8 cellular contexts compared by ENCODE assay signal in genomic region chr17:81891303-81891552, GRCh38. TPM values are rescaled to one million over a fixed set of nuclear protein-coding genes. Genes with fewer than 3 reads are reported as not detected.
A peak's percentile ranks its signal among the peaks of the same experiment; 100 is the strongest.
DNase-seq lines count a peak whose midpoint lies in the region; ATAC-seq and TF ChIP-seq lines count a peak whose summit lies in the region.

No MANE protein-coding gene starts in this region.

- H3K27me3 ChIP-seq in Caco-2 (replicated peaks; ENCODE audit: control insufficient read depth, insufficient read depth, low read length), result no peaks in the 10 kb centered on the region

- H3K27ac Mint-ChIP-seq in Caco-2 (ENCODE audit: unreplicated experiment) (peak overlapping the region; percentile 99), neural crest cell (ENCODE audit: unreplicated experiment) (peak overlapping the region; percentile 98)

- TF ChIP-seq CTCF in Caco-2 (IDR thresholded peaks at IDR 0.05; ENCODE audit: insufficient read depth in 1 of 2, low read depth in 1 of 2, low read length in 1 of 2, severe bottlenecking in 1 of 2, unreplicated experiment in 1 of 2) (no peak), cardiac fibroblast (IDR thresholded peaks at IDR 0.05; ENCODE audit: low read depth, low read length) (no peak), neural crest cell (conservative IDR thresholded peaks at IDR 0.05) (no peak)

- no peaks in the 10 kb centered on the region for H3K9me3 Mint-ChIP-seq in Caco-2 (ENCODE audit: unreplicated experiment)
- H3K9me3 Mint-ChIP-seq in neural crest cell, result no peaks in the 10 kb centered on the region

- no peaks in the 10 kb centered on the region for H3K27me3 Mint-ChIP-seq in Caco-2 (ENCODE audit: insufficient read depth, unreplicated experiment)
- H3K27me3 Mint-ChIP-seq in neural crest cell (ENCODE audit: low read depth), result no peaks in the 10 kb centered on the region

- H3K36me3 Mint-ChIP-seq in Caco-2 (ENCODE audit: insufficient read depth, unreplicated experiment) (peaks cover 92% of the 10 kb centered on the region), neural crest cell (ENCODE audit: low read depth) (peaks cover 17% of the 10 kb centered on the region)

- H3K4me3 Mint-ChIP-seq in Caco-2 (ENCODE audit: unreplicated experiment) (peak overlapping the region; percentile 91), neural crest cell (peak overlapping the region; percentile 93)

- intact Hi-C loops in Caco-2 (cut with micrococcal nuclease; ENCODE audit: unreplicated experiment), result loop anchor here (1.0 kb wide), 1 partner anchor 19 kb away; no protein-coding TSS in a partner anchor

- POLR2A ChIA-PET in Caco-2 (lab: Charles Lee), result interaction anchor here (0.5 to 1.1 kb wide), 3 partner anchors 9 to 30 kb away, joined by 3 to 7 read pairs (median 4); no protein-coding TSS in a partner anchor

- H3K9me3 ChIP-seq in Caco-2, result no peaks in the 10 kb centered on the region

- peaks cover 13% of the 10 kb centered on the region for H3K36me3 ChIP-seq in Caco-2 (ENCODE audit: control insufficient read depth, insufficient read depth, low read length)

- ATAC-seq in HG03432 (IDR thresholded peaks at IDR 0.05; ENCODE audit: unreplicated experiment), result peak; percentile 26

- no TSS peak for BruUV-seq in Caco-2 (replicated peaks; lab: Mats Ljungman, UMichigan)

- CTCF ChIA-PET in Caco-2 (lab: Charles Lee), result interaction anchor here (1.4 kb wide), 1 partner anchor 146 kb away, joined by 4 read pairs; the partner anchor contains the start of gene DCXR

- DNase-seq in Caco-2 (no peak), cardiac fibroblast (ENCODE audit: low read depth in 2 of 2) (no peak), neural crest cell (ENCODE audit: low read depth, low spot score) (no peak), NCI-H2081 treated with DMSO at 0.1 percent for 48 hours (lab: John Stamatoyannopoulos, UW) (no peak), NCI-H1105 treated with DMSO at 0.1 percent for 48 hours (lab: John Stamatoyannopoulos, UW) (no peak)
- DNase-seq in effector CD4-positive, alpha-beta T cell, result no peak
- no peak for DNase-seq in stimulated activated CD4-positive, alpha-beta T cell treated with anti-CD3 and anti-CD28 coated beads, Interleukin-4, amount 100 ng/mL, for 4 hours

- H3K4me1 Mint-ChIP-seq in Caco-2 (ENCODE audit: low read depth, unreplicated experiment) (no peaks in the 10 kb centered on the region), neural crest cell (peaks cover 7% of the 10 kb centered on the region)

- peaks cover 11% of the 10 kb centered on the region for H3K4me1 ChIP-seq in Caco-2

- H3K4me3 ChIP-seq in Caco-2 (ENCODE audit: low read depth, low read length), result peak overlapping the region; percentile 81
- peak overlapping the region; percentile 79 to 82 for H3K4me3 ChIP-seq in cardiac fibroblast (replicated peaks in 1 of 2; ENCODE audit: low read depth in 2 of 2, low read length in 2 of 2)

RNA-seq across cellular contexts. Expression of gene ALYREF, which starts 0.2 kb away (rescaled TPM):
- 248 and 252 TPM in 2 replicates for total RNA-seq in Caco-2 (2022)
- total RNA-seq in neural crest cell, result 216 and 217 TPM in 2 replicates

RNA-seq across cellular contexts. Expression of gene ANAPC11, which starts 0.3 kb away (rescaled TPM):
- total RNA-seq in Caco-2 (2022) (133 and 140 TPM in 2 replicates), neural crest cell (199 and 200 TPM in 2 replicates)

RNA-seq across cellular contexts. Expression of gene NPB, which starts 10.8 kb away (rescaled TPM):
- total RNA-seq in Caco-2 (2022) (0.37 and 0.68 TPM in 2 replicates), neural crest cell (0.93 and 1.1 TPM in 2 replicates)

RNA-seq across cellular contexts. Expression of gene PCYT2, which starts 20.0 kb away (rescaled TPM):
- total RNA-seq in Caco-2 (2022) (125 and 151 TPM in 2 replicates), neural crest cell (86.2 and 92.4 TPM in 2 replicates)

RNA-seq across cellular contexts. Expression of gene ARHGDIA, which starts 20.1 kb away (rescaled TPM):
- total RNA-seq in Caco-2 (2022) (253 and 292 TPM in 2 replicates), neural crest cell (405 and 429 TPM in 2 replicates)
